In the genomic region with DNA sequence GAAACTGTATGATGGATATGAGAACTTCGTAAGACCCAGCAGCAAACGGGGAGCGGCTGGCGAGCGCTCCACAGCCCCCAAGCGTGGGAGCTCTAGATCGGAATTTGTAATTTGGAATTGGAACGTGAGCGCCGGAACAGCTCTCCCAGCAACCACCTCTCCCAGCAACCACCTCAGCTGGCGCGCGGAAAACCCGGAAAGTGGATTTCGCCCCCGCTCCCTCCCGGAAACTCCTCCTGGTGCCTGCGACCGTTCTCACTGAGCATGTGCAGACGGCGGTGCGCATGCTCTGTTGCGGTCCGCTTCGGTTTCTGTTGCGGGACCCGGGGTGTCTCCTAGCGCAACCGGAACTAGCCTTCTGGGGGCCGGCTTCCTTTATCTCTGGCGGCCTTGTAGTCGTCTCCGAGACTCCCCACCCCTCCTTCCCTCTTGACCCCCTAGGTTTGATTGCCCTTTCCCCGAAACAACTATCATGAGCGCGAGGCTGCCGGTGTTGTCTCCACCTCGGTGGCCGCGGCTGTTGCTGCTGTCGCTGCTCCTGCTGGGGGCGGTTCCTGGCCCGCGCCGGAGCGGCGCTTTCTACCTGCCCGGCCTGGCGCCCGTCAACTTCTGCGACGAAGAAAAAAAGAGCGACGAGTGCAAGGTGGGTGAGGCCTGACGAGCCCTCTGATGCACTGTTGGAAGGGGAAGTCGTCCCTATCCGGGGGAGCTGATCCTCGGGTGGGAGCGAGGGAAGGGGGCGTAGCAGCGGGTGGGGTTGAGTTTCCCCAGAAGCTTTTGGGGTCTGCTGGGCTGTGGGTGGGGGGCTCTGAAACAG, we compare ENCODE assay signal across 8 cellular contexts. TPM values are rescaled to one million over a fixed set of nuclear protein-coding genes. Genes with fewer than 3 reads are reported as not detected.
DNase-seq lines count a peak whose midpoint lies in the region; ATAC-seq and TF ChIP-seq lines count a peak whose summit lies in the region.

A gene with protein sequence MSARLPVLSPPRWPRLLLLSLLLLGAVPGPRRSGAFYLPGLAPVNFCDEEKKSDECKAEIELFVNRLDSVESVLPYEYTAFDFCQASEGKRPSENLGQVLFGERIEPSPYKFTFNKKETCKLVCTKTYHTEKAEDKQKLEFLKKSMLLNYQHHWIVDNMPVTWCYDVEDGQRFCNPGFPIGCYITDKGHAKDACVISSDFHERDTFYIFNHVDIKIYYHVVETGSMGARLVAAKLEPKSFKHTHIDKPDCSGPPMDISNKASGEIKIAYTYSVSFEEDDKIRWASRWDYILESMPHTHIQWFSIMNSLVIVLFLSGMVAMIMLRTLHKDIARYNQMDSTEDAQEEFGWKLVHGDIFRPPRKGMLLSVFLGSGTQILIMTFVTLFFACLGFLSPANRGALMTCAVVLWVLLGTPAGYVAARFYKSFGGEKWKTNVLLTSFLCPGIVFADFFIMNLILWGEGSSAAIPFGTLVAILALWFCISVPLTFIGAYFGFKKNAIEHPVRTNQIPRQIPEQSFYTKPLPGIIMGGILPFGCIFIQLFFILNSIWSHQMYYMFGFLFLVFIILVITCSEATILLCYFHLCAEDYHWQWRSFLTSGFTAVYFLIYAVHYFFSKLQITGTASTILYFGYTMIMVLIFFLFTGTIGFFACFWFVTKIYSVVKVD (plus strand): TSS at position 338 of the 817 bp plus-strand sequence. CDS start 135 bp downstream, at position 473.

- H3K36me3 Mint-ChIP-seq in T-cell (no peaks in the 10 kb centered on the region), type B pancreatic cell (peaks cover 9% of the 10 kb centered on the region)

- TF ChIP-seq CTCF in GM12875 (IDR thresholded peaks at IDR 0.05; ENCODE audit: borderline replicate concordance, insufficient read depth, low read depth, low read length) (no peak), type B pancreatic cell (conservative IDR thresholded peaks at IDR 0.05) (no peak)

- DNase-seq in NCI-H1436 treated with DMSO at 0.1 percent for 48 hours (lab: John Stamatoyannopoulos, UW) (peak; percentile 77), T-cell (peak; percentile 87 to 97 (median 93)), cardiac septum (ENCODE audit: low spot score) (peak; percentile 98), pons (ENCODE audit: low spot score) (peak; percentile 91), type B pancreatic cell (ENCODE audit: extremely low spot score, unreplicated experiment) (peak; percentile 99)

- WGBS in adipose tissue, 3 donors, result 0% methylated on average over 61 of the region's 61 CpGs

- peak within 1 kb of the TSS; percentile 80 for H3K4me3 ChIP-seq in GM12875 (ENCODE audit: low read depth, low read length)

- intact Hi-C loops in cardiac septum (cut with DNase I), result loop anchor here (5.0 kb wide), 1 partner anchor 106 kb away; a partner anchor contains a TSS

- H3K27ac Mint-ChIP-seq in T-cell (peak within 1 kb of the TSS; percentile 95 to 96), type B pancreatic cell (peak within 1 kb of the TSS; percentile 98)

- peak within 1 kb of the TSS; percentile 75 for H3K27ac ChIP-seq in adipose tissue (ENCODE audit: low read depth, low read length)

- H3K4me3 Mint-ChIP-seq in T-cell (peak within 1 kb of the TSS; percentile 96 to 98 (median 96)), type B pancreatic cell (peak within 1 kb of the TSS; percentile 94)

- ATAC-seq in HG02798 (IDR thresholded peaks at IDR 0.05; ENCODE audit: poor library complexity, unreplicated experiment) (peak; percentile 64), T-cell (replicated peaks in 1 of 4) (peak; percentile 59 to 67 (median 62))

- CTCF ChIA-PET in T-cell (lab: Charles Lee), result interaction anchor here (1.1 to 3.0 kb wide), 7 partner anchors 55 to 235 kb away, joined by 3 to 17 read pairs (median 3); no protein-coding TSS in a partner anchor

- H3K9me3 Mint-ChIP-seq in T-cell, result peaks cover 0 to 3% (median 0%) of the 10 kb centered on the region in 3 donors
- H3K9me3 Mint-ChIP-seq in type B pancreatic cell, result peaks cover 9% of the 10 kb centered on the region

- POLR2A ChIA-PET in T-cell (lab: Charles Lee), result interaction anchor here (0.6 to 1.3 kb wide), 4 partner anchors 12 to 183 kb away, joined by 3 to 5 read pairs (median 4); no protein-coding TSS in a partner anchor

- H3K4me1 Mint-ChIP-seq in T-cell (peaks cover 78 to 89% (median 85%) of the 10 kb centered on the region in 3 donors), type B pancreatic cell (ENCODE audit: unreplicated experiment) (peaks cover 55% of the 10 kb centered on the region)

- H3K27me3 Mint-ChIP-seq in T-cell, result no peaks in the 10 kb centered on the region
- no peaks in the 10 kb centered on the region for H3K27me3 Mint-ChIP-seq in type B pancreatic cell

RNA-seq across cellular contexts. Expression of the gene that starts here (rescaled TPM):
- 10 to 100 TPM; 43.2 to 54.0 (median 48.8) TPM for total RNA-seq in T-cell
- polyA plus RNA-seq in adipose tissue, result 10 to 100 TPM; 31.6 to 71.5 (median 57.1) TPM
- 61.8 TPM for total RNA-seq in cardiac septum
- 113 and 168 TPM in 2 replicates for total RNA-seq in type B pancreatic cell (ENCODE audit: low replicate concordance)

Comparison
In these comparisons a context has a peak if more than half of its experiments do, and no peak if none do; other contexts are left out.
1. Peak in every context shown above with its lines: DNase-seq, ATAC-seq, H3K4me3 ChIP-seq and H3K27ac ChIP-seq.